Comparison of ENCODE assay signal across 8 cellular contexts in the genomic region with DNA sequence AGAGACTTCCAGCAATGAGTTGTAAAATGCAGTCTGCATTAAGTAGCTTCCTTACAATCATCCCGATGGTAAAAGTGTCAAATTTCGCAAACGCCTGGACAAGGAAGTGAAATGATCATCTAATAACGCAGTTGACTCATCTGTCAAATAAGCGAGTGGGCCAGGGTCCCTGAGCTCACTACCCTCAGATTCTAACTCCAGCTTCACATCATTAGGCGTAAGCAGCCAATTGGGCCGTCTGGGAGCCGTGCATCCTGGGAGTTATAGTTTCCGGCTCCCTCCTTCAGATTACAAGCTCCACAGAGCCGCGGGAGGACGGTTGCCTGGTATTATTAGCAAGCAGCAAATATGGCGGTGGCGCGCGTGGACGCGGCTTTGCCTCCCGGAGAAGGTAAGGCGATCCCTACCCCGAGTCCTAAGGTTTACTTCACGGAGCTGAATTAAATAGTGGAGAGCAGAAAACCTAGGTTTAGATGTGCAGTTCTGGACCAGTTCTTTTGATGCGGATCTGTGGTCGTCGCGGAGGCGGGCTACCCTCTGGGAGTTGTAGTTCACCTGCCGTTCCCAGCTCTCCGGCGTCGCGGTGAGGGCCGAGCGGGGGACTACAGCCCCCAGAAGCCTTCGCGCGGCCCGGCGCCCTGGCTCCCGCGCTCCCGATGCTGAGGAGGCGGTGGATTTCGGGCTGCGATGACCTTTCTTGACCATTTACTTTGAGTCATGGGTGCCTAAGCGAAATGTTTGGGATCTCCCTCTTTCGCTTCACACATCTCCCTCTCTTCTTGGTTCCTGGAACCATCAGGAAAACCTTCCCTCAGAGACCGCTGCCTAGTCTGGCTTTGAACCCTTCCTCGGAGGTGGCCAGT. TPM values are rescaled to one million over a fixed set of nuclear protein-coding genes. Genes with fewer than 3 reads are reported as not detected.
A peak's percentile ranks its signal among the peaks of the same experiment; 100 is the strongest.
DNase-seq lines count a peak whose midpoint lies in the region; ATAC-seq and TF ChIP-seq lines count a peak whose summit lies in the region.

A gene with protein sequence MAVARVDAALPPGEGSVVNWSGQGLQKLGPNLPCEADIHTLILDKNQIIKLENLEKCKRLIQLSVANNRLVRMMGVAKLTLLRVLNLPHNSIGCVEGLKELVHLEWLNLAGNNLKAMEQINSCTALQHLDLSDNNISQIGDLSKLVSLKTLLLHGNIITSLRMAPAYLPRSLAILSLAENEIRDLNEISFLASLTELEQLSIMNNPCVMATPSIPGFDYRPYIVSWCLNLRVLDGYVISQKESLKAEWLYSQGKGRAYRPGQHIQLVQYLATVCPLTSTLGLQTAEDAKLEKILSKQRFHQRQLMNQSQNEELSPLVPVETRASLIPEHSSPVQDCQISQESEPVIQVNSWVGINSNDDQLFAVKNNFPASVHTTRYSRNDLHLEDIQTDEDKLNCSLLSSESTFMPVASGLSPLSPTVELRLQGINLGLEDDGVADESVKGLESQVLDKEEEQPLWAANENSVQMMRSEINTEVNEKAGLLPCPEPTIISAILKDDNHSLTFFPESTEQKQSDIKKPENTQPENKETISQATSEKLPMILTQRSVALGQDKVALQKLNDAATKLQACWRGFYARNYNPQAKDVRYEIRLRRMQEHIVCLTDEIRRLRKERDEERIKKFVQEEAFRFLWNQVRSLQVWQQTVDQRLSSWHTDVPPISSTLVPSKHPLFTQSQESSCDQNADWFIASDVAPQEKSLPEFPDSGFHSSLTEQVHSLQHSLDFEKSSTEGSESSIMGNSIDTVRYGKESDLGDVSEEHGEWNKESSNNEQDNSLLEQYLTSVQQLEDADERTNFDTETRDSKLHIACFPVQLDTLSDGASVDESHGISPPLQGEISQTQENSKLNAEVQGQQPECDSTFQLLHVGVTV (plus strand): TSS at position 286 of the 863 bp plus-strand sequence. CDS start 63 bp downstream, at position 349.

- DNase-seq in AG09319 (ENCODE audit: extremely low read depth, low read depth) (peak; percentile 67), NCI-H460 (ENCODE audit: extremely low read depth, low read depth) (peak; percentile 84), cerebellum (ENCODE audit: low spot score) (peak; percentile 89), kidney epithelial cell (ENCODE audit: low read depth) (peak; percentile 79)
- peak; percentile 87 for DNase-seq in activated CD4-positive, CD25-positive, alpha-beta regulatory T cell treated with anti-CD3 and anti-CD28 coated beads, Interleukin-2, amount 50 U/mL, for 72 hours
- DNase-seq in stimulated activated CD4-positive, alpha-beta T cell treated with anti-CD3 and anti-CD28 coated beads, Interleukin-15, amount 100 ng/mL, for 48 hours (ENCODE audit: low read depth in 2 of 2), result peak; percentile 86 to 88

- ATAC-seq in GM19043 (IDR thresholded peaks at IDR 0.05; ENCODE audit: low read depth, unreplicated experiment) (peak; percentile 82), HG03378 (IDR thresholded peaks at IDR 0.05; ENCODE audit: unreplicated experiment) (peak; percentile 85)

- H3K27me3 ChIP-seq in kidney epithelial cell (ENCODE audit: control insufficient read depth, insufficient read depth, low read length), result no peaks in the 10 kb centered on the region

- TF ChIP-seq CTCF in AG09319 (IDR thresholded peaks at IDR 0.05; ENCODE audit: low read depth, low read length) (no peak), kidney epithelial cell (IDR thresholded peaks at IDR 0.05; ENCODE audit: insufficient read depth, low read length, poor library complexity, severe bottlenecking) (no peak)

- H3K4me3 ChIP-seq in kidney epithelial cell (ENCODE audit: low read depth, low read length), result peak within 1 kb of the TSS; percentile 91

- H3K36me3 ChIP-seq in kidney epithelial cell (ENCODE audit: control insufficient read depth, insufficient read depth, low read length), result no peaks in the 10 kb centered on the region

RNA-seq across cellular contexts. Expression of the gene that starts here (rescaled TPM):
- total RNA-seq in NCI-H460 (2014; rRNA removed; shearing (Covaris generic)), result 13.6 and 14.9 TPM in 2 replicates
- polyA plus RNA-seq in NCI-H460 (2014; cell fraction: nucleus; rRNA removed), result 6.4 and 9.5 TPM in 2 replicates
- total RNA-seq in cerebellum (45.5 TPM), kidney epithelial cell (7.5 and 9.7 TPM in 2 replicates)

Comparison
In these comparisons a context has a peak if more than half of its experiments do, and no peak if none do; other contexts are left out.
1. Peak in every context shown above with its lines: DNase-seq, ATAC-seq and H3K4me3 ChIP-seq.